ENCODE assay signal across 1 cellular context in the genomic region with DNA sequence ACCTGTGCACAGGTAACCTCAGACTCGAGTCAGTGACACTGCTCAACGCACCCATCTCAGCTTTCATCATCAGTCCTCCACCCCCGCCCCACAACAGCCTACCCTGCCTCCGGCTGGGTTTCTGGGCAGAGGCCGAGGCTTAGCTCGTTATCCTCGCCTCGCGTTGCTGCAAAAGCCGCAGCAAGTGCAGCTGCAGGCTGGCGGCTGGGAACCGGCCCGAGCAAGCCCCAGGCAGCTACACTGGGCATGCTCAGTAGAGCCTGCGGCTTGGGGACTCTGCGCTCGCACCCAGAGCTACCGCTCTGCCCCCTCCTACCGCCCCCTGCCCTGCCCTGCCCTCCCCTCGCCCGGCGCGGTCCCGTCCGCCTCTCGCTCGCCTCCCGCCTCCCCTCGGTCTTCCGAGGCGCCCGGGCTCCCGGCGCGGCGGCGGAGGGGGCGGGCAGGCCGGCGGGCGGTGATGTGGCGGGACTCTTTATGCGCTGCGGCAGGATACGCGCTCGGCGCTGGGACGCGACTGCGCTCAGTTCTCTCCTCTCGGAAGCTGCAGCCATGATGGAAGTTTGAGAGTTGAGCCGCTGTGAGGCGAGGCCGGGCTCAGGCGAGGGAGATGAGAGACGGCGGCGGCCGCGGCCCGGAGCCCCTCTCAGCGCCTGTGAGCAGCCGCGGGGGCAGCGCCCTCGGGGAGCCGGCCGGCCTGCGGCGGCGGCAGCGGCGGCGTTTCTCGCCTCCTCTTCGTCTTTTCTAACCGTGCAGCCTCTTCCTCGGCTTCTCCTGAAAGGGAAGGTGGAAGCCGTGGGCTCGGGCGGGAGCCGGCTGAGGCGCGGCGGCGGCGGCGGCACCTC.
TF ChIP-seq lines count a peak whose summit lies in the region.

A gene with protein sequence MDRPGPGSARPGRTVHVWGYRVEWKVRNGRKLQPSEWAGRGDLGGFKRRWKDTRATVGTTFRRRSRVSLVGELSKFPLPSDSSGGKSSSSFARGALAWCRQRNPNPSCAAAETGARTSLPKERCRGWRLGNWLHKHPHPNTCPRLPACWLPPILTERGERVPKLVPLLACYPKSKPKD (minus strand): TSS at position 432 of the 842 bp plus-strand sequence. CDS start 1,046 bp downstream, outside the sequence.
A gene (plus strand): TSS at position 524 of the 842 bp plus-strand sequence. CDS start 845 bp downstream, outside the sequence.

TF ChIP-seq in HepG2, 621 proteins besides CTCF, POLR2A, EP300 and RAD21 (continued from another document and continues in another):
- TF ChIP-seq, protein P1, sequence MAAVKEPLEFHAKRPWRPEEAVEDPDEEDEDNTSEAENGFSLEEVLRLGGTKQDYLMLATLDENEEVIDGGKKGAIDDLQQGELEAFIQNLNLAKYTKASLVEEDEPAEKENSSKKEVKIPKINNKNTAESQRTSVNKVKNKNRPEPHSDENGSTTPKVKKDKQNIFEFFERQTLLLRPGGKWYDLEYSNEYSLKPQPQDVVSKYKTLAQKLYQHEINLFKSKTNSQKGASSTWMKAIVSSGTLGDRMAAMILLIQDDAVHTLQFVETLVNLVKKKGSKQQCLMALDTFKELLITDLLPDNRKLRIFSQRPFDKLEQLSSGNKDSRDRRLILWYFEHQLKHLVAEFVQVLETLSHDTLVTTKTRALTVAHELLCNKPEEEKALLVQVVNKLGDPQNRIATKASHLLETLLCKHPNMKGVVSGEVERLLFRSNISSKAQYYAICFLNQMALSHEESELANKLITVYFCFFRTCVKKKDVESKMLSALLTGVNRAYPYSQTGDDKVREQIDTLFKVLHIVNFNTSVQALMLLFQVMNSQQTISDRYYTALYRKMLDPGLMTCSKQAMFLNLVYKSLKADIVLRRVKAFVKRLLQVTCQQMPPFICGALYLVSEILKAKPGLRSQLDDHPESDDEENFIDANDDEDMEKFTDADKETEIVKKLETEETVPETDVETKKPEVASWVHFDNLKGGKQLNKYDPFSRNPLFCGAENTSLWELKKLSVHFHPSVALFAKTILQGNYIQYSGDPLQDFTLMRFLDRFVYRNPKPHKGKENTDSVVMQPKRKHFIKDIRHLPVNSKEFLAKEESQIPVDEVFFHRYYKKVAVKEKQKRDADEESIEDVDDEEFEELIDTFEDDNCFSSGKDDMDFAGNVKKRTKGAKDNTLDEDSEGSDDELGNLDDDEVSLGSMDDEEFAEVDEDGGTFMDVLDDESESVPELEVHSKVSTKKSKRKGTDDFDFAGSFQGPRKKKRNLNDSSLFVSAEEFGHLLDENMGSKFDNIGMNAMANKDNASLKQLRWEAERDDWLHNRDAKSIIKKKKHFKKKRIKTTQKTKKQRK (IDR thresholded peaks at IDR 0.05; ENCODE audit: low read length), result no peak
- TF ChIP-seq ZNF263 (CRISPR knock-in tag; IDR thresholded peaks at IDR 0.05), result peak; percentile 54; the same call in 1 of the 2 replicates
- TF ChIP-seq STAT5B (CRISPR knock-in tag; IDR thresholded peaks at IDR 0.05), result peak; percentile 65; the same call in 1 of the 2 replicates
- TF ChIP-seq HIVEP1 (CRISPR knock-in tag; IDR thresholded peaks at IDR 0.05), result no peak
- peak; percentile 43; the same call in 1 of the 2 replicates for TF ChIP-seq CREB1 (IDR thresholded peaks at IDR 0.05)
- no peak for TF ChIP-seq CREB1 (CRISPR knock-in tag; IDR thresholded peaks at IDR 0.05)
- no peak for TF ChIP-seq ZNF10 (CRISPR knock-in tag; IDR thresholded peaks at IDR 0.05; ENCODE audit: borderline replicate concordance, low read depth)
- TF ChIP-seq, protein P2, sequence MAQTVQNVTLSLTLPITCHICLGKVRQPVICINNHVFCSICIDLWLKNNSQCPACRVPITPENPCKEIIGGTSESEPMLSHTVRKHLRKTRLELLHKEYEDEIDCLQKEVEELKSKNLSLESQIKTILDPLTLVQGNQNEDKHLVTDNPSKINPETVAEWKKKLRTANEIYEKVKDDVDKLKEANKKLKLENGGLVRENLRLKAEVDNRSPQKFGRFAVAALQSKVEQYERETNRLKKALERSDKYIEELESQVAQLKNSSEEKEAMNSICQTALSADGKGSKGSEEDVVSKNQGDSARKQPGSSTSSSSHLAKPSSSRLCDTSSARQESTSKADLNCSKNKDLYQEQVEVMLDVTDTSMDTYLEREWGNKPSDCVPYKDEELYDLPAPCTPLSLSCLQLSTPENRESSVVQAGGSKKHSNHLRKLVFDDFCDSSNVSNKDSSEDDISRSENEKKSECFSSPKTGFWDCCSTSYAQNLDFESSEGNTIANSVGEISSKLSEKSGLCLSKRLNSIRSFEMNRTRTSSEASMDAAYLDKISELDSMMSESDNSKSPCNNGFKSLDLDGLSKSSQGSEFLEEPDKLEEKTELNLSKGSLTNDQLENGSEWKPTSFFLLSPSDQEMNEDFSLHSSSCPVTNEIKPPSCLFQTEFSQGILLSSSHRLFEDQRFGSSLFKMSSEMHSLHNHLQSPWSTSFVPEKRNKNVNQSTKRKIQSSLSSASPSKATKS (CRISPR knock-in tag; IDR thresholded peaks at IDR 0.05), result no peak; the same call in 1 of the 2 replicates
- TF ChIP-seq ZNF670 (CRISPR knock-in tag; IDR thresholded peaks at IDR 0.05; ENCODE audit: borderline replicate concordance), result peak; percentile 71
- peak; percentile 57; the same call in 1 of the 2 replicates for TF ChIP-seq GTF2F1 (IDR thresholded peaks at IDR 0.05; ENCODE audit: low read length)
- 0 out of 2 replicates have a peak, but pooled peaks have one; percentile 8 for TF ChIP-seq HNRNPL (IDR thresholded peaks at IDR 0.05; ENCODE audit: low read depth, low read length)
- TF ChIP-seq ZMYM2 (CRISPR knock-in tag; IDR thresholded peaks at IDR 0.05), result 0 out of 2 replicates have a peak, but pooled peaks have one; percentile 26
- no peak for TF ChIP-seq ZBTB21 (CRISPR knock-in tag; IDR thresholded peaks at IDR 0.05)
- TF ChIP-seq ZNF251 (CRISPR knock-in tag; IDR thresholded peaks at IDR 0.05), result no peak
- TF ChIP-seq, protein P3, sequence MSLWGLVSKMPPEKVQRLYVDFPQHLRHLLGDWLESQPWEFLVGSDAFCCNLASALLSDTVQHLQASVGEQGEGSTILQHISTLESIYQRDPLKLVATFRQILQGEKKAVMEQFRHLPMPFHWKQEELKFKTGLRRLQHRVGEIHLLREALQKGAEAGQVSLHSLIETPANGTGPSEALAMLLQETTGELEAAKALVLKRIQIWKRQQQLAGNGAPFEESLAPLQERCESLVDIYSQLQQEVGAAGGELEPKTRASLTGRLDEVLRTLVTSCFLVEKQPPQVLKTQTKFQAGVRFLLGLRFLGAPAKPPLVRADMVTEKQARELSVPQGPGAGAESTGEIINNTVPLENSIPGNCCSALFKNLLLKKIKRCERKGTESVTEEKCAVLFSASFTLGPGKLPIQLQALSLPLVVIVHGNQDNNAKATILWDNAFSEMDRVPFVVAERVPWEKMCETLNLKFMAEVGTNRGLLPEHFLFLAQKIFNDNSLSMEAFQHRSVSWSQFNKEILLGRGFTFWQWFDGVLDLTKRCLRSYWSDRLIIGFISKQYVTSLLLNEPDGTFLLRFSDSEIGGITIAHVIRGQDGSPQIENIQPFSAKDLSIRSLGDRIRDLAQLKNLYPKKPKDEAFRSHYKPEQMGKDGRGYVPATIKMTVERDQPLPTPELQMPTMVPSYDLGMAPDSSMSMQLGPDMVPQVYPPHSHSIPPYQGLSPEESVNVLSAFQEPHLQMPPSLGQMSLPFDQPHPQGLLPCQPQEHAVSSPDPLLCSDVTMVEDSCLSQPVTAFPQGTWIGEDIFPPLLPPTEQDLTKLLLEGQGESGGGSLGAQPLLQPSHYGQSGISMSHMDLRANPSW (CRISPR knock-in tag; IDR thresholded peaks at IDR 0.05; ENCODE audit: borderline replicate concordance), result no peak
- TF ChIP-seq, protein P4, sequence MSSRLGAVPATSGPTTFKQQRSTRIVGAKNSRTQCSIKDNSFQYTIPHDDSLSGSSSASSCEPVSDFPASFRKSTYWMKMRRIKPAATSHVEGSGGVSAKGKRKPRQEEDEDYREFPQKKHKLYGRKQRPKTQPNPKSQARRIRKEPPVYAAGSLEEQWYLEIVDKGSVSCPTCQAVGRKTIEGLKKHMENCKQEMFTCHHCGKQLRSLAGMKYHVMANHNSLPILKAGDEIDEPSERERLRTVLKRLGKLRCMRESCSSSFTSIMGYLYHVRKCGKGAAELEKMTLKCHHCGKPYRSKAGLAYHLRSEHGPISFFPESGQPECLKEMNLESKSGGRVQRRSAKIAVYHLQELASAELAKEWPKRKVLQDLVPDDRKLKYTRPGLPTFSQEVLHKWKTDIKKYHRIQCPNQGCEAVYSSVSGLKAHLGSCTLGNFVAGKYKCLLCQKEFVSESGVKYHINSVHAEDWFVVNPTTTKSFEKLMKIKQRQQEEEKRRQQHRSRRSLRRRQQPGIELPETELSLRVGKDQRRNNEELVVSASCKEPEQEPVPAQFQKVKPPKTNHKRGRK (CRISPR knock-in tag; IDR thresholded peaks at IDR 0.05), result no peak
- TF ChIP-seq SRF (IDR thresholded peaks at IDR 0.05; ENCODE audit: low read depth, low read length), result no peak
- TF ChIP-seq, protein P5, sequence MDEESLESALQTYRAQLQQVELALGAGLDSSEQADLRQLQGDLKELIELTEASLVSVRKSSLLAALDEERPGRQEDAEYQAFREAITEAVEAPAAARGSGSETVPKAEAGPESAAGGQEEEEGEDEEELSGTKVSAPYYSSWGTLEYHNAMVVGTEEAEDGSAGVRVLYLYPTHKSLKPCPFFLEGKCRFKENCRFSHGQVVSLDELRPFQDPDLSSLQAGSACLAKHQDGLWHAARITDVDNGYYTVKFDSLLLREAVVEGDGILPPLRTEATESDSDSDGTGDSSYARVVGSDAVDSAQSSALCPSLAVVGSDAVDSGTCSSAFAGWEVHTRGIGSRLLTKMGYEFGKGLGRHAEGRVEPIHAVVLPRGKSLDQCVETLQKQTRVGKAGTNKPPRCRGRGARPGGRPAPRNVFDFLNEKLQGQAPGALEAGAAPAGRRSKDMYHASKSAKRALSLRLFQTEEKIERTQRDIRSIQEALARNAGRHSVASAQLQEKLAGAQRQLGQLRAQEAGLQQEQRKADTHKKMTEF (CRISPR knock-in tag; IDR thresholded peaks at IDR 0.05), result peak; percentile 56; the same call in 1 of the 2 replicates
- TF ChIP-seq, protein P6, sequence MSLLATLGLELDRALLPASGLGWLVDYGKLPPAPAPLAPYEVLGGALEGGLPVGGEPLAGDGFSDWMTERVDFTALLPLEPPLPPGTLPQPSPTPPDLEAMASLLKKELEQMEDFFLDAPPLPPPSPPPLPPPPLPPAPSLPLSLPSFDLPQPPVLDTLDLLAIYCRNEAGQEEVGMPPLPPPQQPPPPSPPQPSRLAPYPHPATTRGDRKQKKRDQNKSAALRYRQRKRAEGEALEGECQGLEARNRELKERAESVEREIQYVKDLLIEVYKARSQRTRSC (CRISPR knock-in tag; IDR thresholded peaks at IDR 0.05; ENCODE audit: low read depth), result no peak; the same call in 1 of the 2 replicates
- TF ChIP-seq ZNF569 (CRISPR knock-in tag; IDR thresholded peaks at IDR 0.05; ENCODE audit: borderline replicate concordance), result no peak
- 0 out of 2 replicates have a peak, but pooled peaks have one; percentile 52 for TF ChIP-seq MED13 (CRISPR knock-in tag; IDR thresholded peaks at IDR 0.05)
- no peak for TF ChIP-seq HHEX (CRISPR knock-in tag; IDR thresholded peaks at IDR 0.05)
- TF ChIP-seq HNRNPUL1 (IDR thresholded peaks at IDR 0.05; ENCODE audit: low read depth, low read length), result no peak
- TF ChIP-seq NFE2L2 (IDR thresholded peaks at IDR 0.05; ENCODE audit: low read length), result no peak
- no peak for TF ChIP-seq KLF15 (CRISPR knock-in tag; IDR thresholded peaks at IDR 0.05; ENCODE audit: borderline replicate concordance)
- TF ChIP-seq SIN3A (IDR thresholded peaks at IDR 0.05; ENCODE audit: borderline replicate concordance, low read depth, low read length), result peak; percentile 55; the same call in 1 of the 2 replicates
- TF ChIP-seq, protein P7, sequence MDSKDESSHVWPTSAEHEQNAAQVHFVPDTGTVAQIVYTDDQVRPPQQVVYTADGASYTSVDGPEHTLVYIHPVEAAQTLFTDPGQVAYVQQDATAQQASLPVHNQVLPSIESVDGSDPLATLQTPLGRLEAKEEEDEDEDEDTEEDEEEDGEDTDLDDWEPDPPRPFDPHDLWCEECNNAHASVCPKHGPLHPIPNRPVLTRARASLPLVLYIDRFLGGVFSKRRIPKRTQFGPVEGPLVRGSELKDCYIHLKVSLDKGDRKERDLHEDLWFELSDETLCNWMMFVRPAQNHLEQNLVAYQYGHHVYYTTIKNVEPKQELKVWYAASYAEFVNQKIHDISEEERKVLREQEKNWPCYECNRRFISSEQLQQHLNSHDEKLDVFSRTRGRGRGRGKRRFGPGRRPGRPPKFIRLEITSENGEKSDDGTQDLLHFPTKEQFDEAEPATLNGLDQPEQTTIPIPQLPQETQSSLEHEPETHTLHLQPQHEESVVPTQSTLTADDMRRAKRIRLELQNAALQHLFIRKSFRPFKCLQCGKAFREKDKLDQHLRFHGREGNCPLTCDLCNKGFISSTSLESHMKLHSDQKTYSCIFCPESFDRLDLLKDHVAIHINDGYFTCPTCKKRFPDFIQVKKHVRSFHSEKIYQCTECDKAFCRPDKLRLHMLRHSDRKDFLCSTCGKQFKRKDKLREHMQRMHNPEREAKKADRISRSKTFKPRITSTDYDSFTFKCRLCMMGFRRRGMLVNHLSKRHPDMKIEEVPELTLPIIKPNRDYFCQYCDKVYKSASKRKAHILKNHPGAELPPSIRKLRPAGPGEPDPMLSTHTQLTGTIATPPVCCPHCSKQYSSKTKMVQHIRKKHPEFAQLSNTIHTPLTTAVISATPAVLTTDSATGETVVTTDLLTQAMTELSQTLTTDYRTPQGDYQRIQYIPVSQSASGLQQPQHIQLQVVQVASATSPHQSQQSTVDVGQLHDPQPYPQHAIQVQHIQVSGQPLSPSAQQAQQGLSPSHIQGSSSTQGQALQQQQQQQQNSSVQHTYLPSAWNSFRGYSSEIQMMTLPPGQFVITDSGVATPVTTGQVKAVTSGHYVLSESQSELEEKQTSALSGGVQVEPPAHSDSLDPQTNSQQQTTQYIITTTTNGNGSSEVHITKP (CRISPR knock-in tag; IDR thresholded peaks at IDR 0.05; ENCODE audit: low read depth), result no peak
- peak; percentile 65 for TF ChIP-seq FOXA3 (CRISPR knock-in tag; IDR thresholded peaks at IDR 0.05)
- TF ChIP-seq YY1 (IDR thresholded peaks at IDR 0.05; ENCODE audit: insufficient read depth, insufficient replicate concordance, low read depth, low read length), result peak; percentile 95
- TF ChIP-seq, protein P8, sequence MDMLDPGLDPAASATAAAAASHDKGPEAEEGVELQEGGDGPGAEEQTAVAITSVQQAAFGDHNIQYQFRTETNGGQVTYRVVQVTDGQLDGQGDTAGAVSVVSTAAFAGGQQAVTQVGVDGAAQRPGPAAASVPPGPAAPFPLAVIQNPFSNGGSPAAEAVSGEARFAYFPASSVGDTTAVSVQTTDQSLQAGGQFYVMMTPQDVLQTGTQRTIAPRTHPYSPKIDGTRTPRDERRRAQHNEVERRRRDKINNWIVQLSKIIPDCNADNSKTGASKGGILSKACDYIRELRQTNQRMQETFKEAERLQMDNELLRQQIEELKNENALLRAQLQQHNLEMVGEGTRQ (IDR thresholded peaks at IDR 0.05; ENCODE audit: low read depth, low read length), result no peak
- TF ChIP-seq, protein P8 (CRISPR knock-in tag; IDR thresholded peaks at IDR 0.05; ENCODE audit: borderline replicate concordance), result no peak
- 0 out of 2 replicates have a peak, but pooled peaks have one; percentile 37 for TF ChIP-seq ZFAT (CRISPR knock-in tag; conservative IDR thresholded peaks at IDR 0.05)
- 0 out of 2 replicates have a peak, but pooled peaks have one; percentile 72 for TF ChIP-seq ISL2 (CRISPR knock-in tag; IDR thresholded peaks at IDR 0.05)
- TF ChIP-seq ZFY (CRISPR knock-in tag; IDR thresholded peaks at IDR 0.05), result peak; percentile 81
